ENCODE assay signal across 1 cellular context in the genomic region with DNA sequence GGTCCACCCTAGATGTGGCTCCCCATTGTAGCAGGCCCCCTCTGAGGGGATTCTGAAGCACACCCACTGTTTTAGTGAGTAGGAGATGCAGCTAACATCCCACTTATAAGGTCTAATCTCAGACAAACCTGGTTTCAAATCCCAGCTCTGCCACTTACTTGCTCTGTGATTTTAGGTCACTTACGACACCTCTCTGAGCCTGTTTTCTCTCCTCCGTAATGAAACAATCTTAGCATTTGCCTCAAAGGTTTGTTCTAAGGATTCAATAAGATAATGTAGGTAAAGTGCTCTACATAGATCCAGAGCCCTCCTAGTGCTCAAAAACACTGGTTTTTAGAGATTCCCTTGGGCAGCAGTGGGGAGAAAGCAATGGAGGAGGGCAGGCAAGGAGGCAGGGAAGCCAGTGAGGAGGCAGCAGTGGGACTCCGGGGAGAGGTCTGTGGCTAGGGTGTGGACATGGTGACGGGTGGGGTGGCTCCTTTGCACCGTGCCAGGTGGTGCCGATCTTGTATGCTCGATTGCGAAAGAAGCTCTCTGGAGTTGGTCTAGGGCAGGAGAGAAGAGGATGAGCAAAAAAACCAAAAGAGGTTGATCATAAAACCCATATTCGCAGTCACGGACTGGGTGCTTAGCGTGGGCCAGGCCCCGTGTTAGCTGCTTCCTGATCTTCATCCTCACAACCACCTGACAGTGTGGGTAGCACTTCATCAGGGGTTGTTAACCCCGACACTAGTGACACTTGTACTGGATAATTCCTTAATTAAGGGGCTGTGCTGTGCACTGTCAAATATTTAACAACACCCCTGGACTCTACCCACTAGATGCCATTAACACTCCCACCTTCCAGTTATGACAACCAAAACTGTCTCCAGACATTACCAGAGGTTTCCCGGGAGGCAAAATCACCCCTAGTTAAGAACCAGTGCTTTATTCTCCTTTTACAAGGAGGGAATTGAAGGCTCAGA.
TF ChIP-seq lines count a peak whose summit lies in the region.

No MANE protein-coding gene starts in this region.

TF ChIP-seq in HepG2, 621 proteins besides CTCF, POLR2A, EP300 and RAD21 (continued from another document):
- TF ChIP-seq, protein P1, sequence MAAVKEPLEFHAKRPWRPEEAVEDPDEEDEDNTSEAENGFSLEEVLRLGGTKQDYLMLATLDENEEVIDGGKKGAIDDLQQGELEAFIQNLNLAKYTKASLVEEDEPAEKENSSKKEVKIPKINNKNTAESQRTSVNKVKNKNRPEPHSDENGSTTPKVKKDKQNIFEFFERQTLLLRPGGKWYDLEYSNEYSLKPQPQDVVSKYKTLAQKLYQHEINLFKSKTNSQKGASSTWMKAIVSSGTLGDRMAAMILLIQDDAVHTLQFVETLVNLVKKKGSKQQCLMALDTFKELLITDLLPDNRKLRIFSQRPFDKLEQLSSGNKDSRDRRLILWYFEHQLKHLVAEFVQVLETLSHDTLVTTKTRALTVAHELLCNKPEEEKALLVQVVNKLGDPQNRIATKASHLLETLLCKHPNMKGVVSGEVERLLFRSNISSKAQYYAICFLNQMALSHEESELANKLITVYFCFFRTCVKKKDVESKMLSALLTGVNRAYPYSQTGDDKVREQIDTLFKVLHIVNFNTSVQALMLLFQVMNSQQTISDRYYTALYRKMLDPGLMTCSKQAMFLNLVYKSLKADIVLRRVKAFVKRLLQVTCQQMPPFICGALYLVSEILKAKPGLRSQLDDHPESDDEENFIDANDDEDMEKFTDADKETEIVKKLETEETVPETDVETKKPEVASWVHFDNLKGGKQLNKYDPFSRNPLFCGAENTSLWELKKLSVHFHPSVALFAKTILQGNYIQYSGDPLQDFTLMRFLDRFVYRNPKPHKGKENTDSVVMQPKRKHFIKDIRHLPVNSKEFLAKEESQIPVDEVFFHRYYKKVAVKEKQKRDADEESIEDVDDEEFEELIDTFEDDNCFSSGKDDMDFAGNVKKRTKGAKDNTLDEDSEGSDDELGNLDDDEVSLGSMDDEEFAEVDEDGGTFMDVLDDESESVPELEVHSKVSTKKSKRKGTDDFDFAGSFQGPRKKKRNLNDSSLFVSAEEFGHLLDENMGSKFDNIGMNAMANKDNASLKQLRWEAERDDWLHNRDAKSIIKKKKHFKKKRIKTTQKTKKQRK (IDR thresholded peaks at IDR 0.05; ENCODE audit: low read length), result no peak
- TF ChIP-seq U2AF1 (optimal IDR thresholded peaks at IDR 0.05; ENCODE audit: low read depth, low read length) (no peak), ZNF670 (CRISPR knock-in tag; IDR thresholded peaks at IDR 0.05; ENCODE audit: borderline replicate concordance) (no peak; the same call in 1 of the 2 replicates), ZSCAN22 (CRISPR knock-in tag; IDR thresholded peaks at IDR 0.05) (no peak; the same call in 1 of the 2 replicates), ATF1 (CRISPR knock-in tag; IDR thresholded peaks at IDR 0.05) (no peak), ZFX (CRISPR knock-in tag; IDR thresholded peaks at IDR 0.05; ENCODE audit: low read depth) (no peak), ZNF121 (CRISPR knock-in tag; IDR thresholded peaks at IDR 0.05) (peak; percentile 23; the same call in 1 of the 2 replicates), ZNF556 (CRISPR knock-in tag; IDR thresholded peaks at IDR 0.05; ENCODE audit: borderline replicate concordance) (no peak; the same call in 1 of the 2 replicates), ZNF644 (CRISPR knock-in tag; IDR thresholded peaks at IDR 0.05; ENCODE audit: low read depth) (no peak), SMARCE1 (IDR thresholded peaks at IDR 0.05; ENCODE audit: borderline replicate concordance) (no peak), ZNF20 (CRISPR knock-in tag; IDR thresholded peaks at IDR 0.05) (no peak), PRMT3 (CRISPR knock-in tag; IDR thresholded peaks at IDR 0.05; ENCODE audit: borderline replicate concordance, low read depth) (no peak), ZNF530 (CRISPR knock-in tag; IDR thresholded peaks at IDR 0.05; ENCODE audit: low read depth) (no peak), ZSCAN12 (CRISPR knock-in tag; IDR thresholded peaks at IDR 0.05) (no peak), ZNF615 (CRISPR knock-in tag; IDR thresholded peaks at IDR 0.05; ENCODE audit: borderline replicate concordance) (no peak), ZNF44 (CRISPR knock-in tag; IDR thresholded peaks at IDR 0.05) (0 out of 2 replicates have a peak, but pooled peaks have one; percentile 57), KMT2A (CRISPR knock-in tag; IDR thresholded peaks at IDR 0.05) (no peak)
- TF ChIP-seq, protein P2, sequence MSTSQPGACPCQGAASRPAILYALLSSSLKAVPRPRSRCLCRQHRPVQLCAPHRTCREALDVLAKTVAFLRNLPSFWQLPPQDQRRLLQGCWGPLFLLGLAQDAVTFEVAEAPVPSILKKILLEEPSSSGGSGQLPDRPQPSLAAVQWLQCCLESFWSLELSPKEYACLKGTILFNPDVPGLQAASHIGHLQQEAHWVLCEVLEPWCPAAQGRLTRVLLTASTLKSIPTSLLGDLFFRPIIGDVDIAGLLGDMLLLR (CRISPR knock-in tag; IDR thresholded peaks at IDR 0.05), result 0 out of 2 replicates have a peak, but pooled peaks have one; percentile 41
- TF ChIP-seq, protein P3, sequence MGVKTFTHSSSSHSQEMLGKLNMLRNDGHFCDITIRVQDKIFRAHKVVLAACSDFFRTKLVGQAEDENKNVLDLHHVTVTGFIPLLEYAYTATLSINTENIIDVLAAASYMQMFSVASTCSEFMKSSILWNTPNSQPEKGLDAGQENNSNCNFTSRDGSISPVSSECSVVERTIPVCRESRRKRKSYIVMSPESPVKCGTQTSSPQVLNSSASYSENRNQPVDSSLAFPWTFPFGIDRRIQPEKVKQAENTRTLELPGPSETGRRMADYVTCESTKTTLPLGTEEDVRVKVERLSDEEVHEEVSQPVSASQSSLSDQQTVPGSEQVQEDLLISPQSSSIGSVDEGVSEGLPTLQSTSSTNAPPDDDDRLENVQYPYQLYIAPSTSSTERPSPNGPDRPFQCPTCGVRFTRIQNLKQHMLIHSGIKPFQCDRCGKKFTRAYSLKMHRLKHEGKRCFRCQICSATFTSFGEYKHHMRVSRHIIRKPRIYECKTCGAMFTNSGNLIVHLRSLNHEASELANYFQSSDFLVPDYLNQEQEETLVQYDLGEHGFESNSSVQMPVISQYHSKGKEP (CRISPR knock-in tag; IDR thresholded peaks at IDR 0.05), result no peak; the same call in 1 of the 2 replicates
- TF ChIP-seq, protein P4, sequence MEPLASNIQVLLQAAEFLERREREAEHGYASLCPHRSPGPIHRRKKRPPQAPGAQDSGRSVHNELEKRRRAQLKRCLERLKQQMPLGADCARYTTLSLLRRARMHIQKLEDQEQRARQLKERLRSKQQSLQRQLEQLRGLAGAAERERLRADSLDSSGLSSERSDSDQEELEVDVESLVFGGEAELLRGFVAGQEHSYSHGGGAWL (CRISPR knock-in tag; IDR thresholded peaks at IDR 0.05), result no peak
- TF ChIP-seq, protein P5, sequence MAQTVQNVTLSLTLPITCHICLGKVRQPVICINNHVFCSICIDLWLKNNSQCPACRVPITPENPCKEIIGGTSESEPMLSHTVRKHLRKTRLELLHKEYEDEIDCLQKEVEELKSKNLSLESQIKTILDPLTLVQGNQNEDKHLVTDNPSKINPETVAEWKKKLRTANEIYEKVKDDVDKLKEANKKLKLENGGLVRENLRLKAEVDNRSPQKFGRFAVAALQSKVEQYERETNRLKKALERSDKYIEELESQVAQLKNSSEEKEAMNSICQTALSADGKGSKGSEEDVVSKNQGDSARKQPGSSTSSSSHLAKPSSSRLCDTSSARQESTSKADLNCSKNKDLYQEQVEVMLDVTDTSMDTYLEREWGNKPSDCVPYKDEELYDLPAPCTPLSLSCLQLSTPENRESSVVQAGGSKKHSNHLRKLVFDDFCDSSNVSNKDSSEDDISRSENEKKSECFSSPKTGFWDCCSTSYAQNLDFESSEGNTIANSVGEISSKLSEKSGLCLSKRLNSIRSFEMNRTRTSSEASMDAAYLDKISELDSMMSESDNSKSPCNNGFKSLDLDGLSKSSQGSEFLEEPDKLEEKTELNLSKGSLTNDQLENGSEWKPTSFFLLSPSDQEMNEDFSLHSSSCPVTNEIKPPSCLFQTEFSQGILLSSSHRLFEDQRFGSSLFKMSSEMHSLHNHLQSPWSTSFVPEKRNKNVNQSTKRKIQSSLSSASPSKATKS (CRISPR knock-in tag; IDR thresholded peaks at IDR 0.05), result no peak
